16 cellular contexts compared by ENCODE assay signal in genomic region chr5:69276422-69277174, GRCh38. TPM values are rescaled to one million over a fixed set of nuclear protein-coding genes. Genes with fewer than 3 reads are reported as not detected.
DNase-seq lines count a peak whose midpoint lies in the region; ATAC-seq and TF ChIP-seq lines count a peak whose summit lies in the region.
"Had no signal": no experiment of that assay in that cellular context is flagged by ENCODE, and none has a peak within 500 bp of the region (broad histone marks: within the 10 kb centered on the region; RNA-seq: fewer than 3 reads in every experiment).

No MANE protein-coding gene starts in this region.

- TF ChIP-seq CTCF in astrocyte of the spinal cord (IDR thresholded peaks at IDR 0.05; ENCODE audit: low read depth, low read length): no peak

- H3K4me3 ChIP-seq in astrocyte of the spinal cord (ENCODE audit: low read depth, low read length) (no peak overlapping the region), right cardiac atrium (ENCODE audit: low read length) (no peak overlapping the region)
- H3K4me3 ChIP-seq: K562, skin epidermis had no signal

- in situ Hi-C loops in ACHN (cut with HindIII; ENCODE audit: low pct_ligation_motif_present, low pct_unique_long_range_greater_than_20kb, low sequenced_read_pairs): no loop called here
- in situ Hi-C loops in astrocyte of the spinal cord (cut with HindIII; ENCODE audit: low sequenced_read_pairs): no loop called here

- 74% methylated on average over 5 of the region's 5 CpGs for WGBS in right cardiac atrium

- no peaks in the 10 kb centered on the region for H3K9me3 ChIP-seq in right cardiac atrium (ENCODE audit: control insufficient read depth, low read length)

- DNase-seq in ACHN: peak; percentile 77
- DNase-seq in HCEC 1CT: peak; percentile 67
- peak; percentile 60 for DNase-seq in astrocyte of the spinal cord (ENCODE audit: low read depth, low spot score)
- no peak for DNase-seq in left colon
- no peak for DNase-seq in NCI-H524 (lab: John Stamatoyannopoulos, UW)
- no peak for DNase-seq in right cardiac atrium
- DNase-seq: activated naive CD4-positive, alpha-beta T cell treated with Interleukin-2 at 50 U/mL for 16 hours; NCI-H1105 treated with DMSO at 0.1 percent for 48 hours; NCI-H345; stimulated activated naive CD8-positive, alpha-beta T cell treated with anti-CD3 and anti-CD28 coated beads, Interleukin-15, amount 100 ng/mL, for 72 hours; WERI-Rb-1 had no signal

- peak; percentile 93 for ATAC-seq in left colon
- no peak for ATAC-seq in HG03196 (IDR thresholded peaks at IDR 0.05; ENCODE audit: unreplicated experiment)
- no peak for ATAC-seq in right cardiac atrium
- no peak for ATAC-seq in esophagus mucosa
- ATAC-seq: HCT116; K562; stimulated activated naive CD8-positive, alpha-beta T cell treated with anti-CD3 and anti-CD28 coated beads, Interleukin-15, amount 100 ng/mL, for 72 hours had no signal

- H3K4me1 ChIP-seq in right cardiac atrium (ENCODE audit: control insufficient read depth, insufficient read depth, low read length): no peaks in the 10 kb centered on the region

- intact Hi-C loops in left colon (cut with DNase I, micrococcal nuclease) (no loop called here), right cardiac atrium (cut with DNase I) (no loop called here)

- H3K27ac ChIP-seq in right cardiac atrium (ENCODE audit: low read length): no peak overlapping the region
- H3K27ac ChIP-seq: skin epidermis, WERI-Rb-1 had no signal

- no peaks in the 10 kb centered on the region for H3K27me3 ChIP-seq in right cardiac atrium (ENCODE audit: control insufficient read depth, insufficient read depth)

RNA-seq across cellular contexts. Expression of gene CDK7, which starts 41.9 kb away (rescaled TPM):
- total RNA-seq in left colon: 10 to 100 TPM; 22.1 to 25.2 TPM
- total RNA-seq in right cardiac atrium: 10 to 100 TPM; 11.2 to 16.8 (median 11.7) TPM
- polyA plus RNA-seq in right cardiac atrium: 13.6 TPM
- 31.7 TPM for total RNA-seq in esophagus mucosa

RNA-seq across cellular contexts. Expression of gene CCDC125, which starts 56.0 kb away (rescaled TPM):
- total RNA-seq in left colon: 10 to 100 TPM; 20.3 to 26.3 TPM
- total RNA-seq in right cardiac atrium: 1 to 10 TPM; 3.6 to 5.3 (median 4.3) TPM
- 1.9 TPM for polyA plus RNA-seq in right cardiac atrium
- 5.2 TPM for total RNA-seq in esophagus mucosa

Comparison
In these comparisons a context has a peak if more than half of its experiments do, and no peak if none do; other contexts are left out.
1. DNase-seq: peak in ACHN (single experiment), HCEC 1CT (single experiment) and astrocyte of the spinal cord (single experiment); none in left colon (0 of 2), NCI-H524 (0 of 2) and right cardiac atrium (0 of 3).